23 cellular contexts compared by ENCODE assay signal in genomic region chr2:72996152-72996502, GRCh38.
"Had no signal": no experiment of that assay in that cellular context is flagged by ENCODE, and none has a peak within 500 bp of the region (broad histone marks: within the 10 kb centered on the region; RNA-seq: fewer than 3 reads in every experiment).

No MANE protein-coding gene starts in this region.

- H3K4me1 Mint-ChIP-seq: activated naive CD4-positive, alpha-beta T cell treated with anti-CD3 and anti-CD28 coated beads, Interleukin-2, amount 10 ng/mL, durations not matched to agents 7 days and 5 days; activated T-helper 17 cell treated with anti-CD3 and anti-CD28 coated beads, Interleukin-2, amount 50 U/mL, for 72 hours; immature natural killer cell; mesothelial cell of epicardium; nephron; stimulated activated naive CD8-positive, alpha-beta T cell treated with anti-CD3 and anti-CD28 coated beads, Interleukin-15, amount 100 ng/mL, for 72 hours had no signal

- H3K4me3 ChIP-seq: esophagus squamous epithelium, heart right ventricle, lung, prostate gland, skin epidermis, thoracic aorta had no signal

- H3K4me1 ChIP-seq: esophagus squamous epithelium, heart right ventricle, prostate gland had no signal

- H3K27me3 Mint-ChIP-seq: activated naive CD4-positive, alpha-beta T cell treated with anti-CD3 and anti-CD28 coated beads, Interleukin-2, amount 10 ng/mL, durations not matched to agents 7 days and 5 days; activated naive CD8-positive, alpha-beta T cell treated with anti-CD3 and anti-CD28 coated beads, Interleukin-2, amount 50 U/mL, for 24 hours; activated T-helper 17 cell treated with anti-CD3 and anti-CD28 coated beads, Interleukin-2, amount 50 U/mL, for 72 hours; dendritic cell treated with granulocyte-macrophage colony-stimulating factor and Interleukin-4, amounts not matched to agents 40 ng/mL and 50 ng/mL, for 4 days; stimulated activated naive CD8-positive, alpha-beta T cell treated with anti-CD3 and anti-CD28 coated beads, Interleukin-15, amount 100 ng/mL, for 72 hours had no signal

- H3K27ac Mint-ChIP-seq: activated naive CD4-positive, alpha-beta T cell treated with anti-CD3 and anti-CD28 coated beads, Interleukin-2, amount 10 ng/mL, durations not matched to agents 7 days and 5 days; activated naive CD8-positive, alpha-beta T cell treated with anti-CD3 and anti-CD28 coated beads, Interleukin-2, amount 50 U/mL, for 24 hours; activated T-helper 17 cell treated with anti-CD3 and anti-CD28 coated beads, Interleukin-2, amount 50 U/mL, for 72 hours; dendritic cell treated with granulocyte-macrophage colony-stimulating factor and Interleukin-4, amounts not matched to agents 40 ng/mL and 50 ng/mL, for 4 days; immature natural killer cell; mesothelial cell of epicardium had no signal

- ATAC-seq: activated naive CD8-positive, alpha-beta T cell treated with anti-CD3 and anti-CD28 coated beads, Interleukin-2, amount 50 U/mL, for 24 hours; activated T-helper 17 cell treated with anti-CD3 and anti-CD28 coated beads, Interleukin-2, amount 50 U/mL, for 72 hours; heart right ventricle; right cardiac atrium; stimulated activated naive CD8-positive, alpha-beta T cell treated with anti-CD3 and anti-CD28 coated beads, Interleukin-15, amount 100 ng/mL, for 72 hours had no signal

- H3K36me3 Mint-ChIP-seq: activated naive CD4-positive, alpha-beta T cell treated with anti-CD3 and anti-CD28 coated beads, Interleukin-2, amount 10 ng/mL, durations not matched to agents 7 days and 5 days; immature natural killer cell had no signal

- H3K4me3 Mint-ChIP-seq: activated naive CD4-positive, alpha-beta T cell treated with anti-CD3 and anti-CD28 coated beads, Interleukin-2, amount 10 ng/mL, durations not matched to agents 7 days and 5 days; activated naive CD8-positive, alpha-beta T cell treated with anti-CD3 and anti-CD28 coated beads, Interleukin-2, amount 50 U/mL, for 24 hours; activated T-helper 17 cell treated with anti-CD3 and anti-CD28 coated beads, Interleukin-2, amount 50 U/mL, for 72 hours; dendritic cell treated with granulocyte-macrophage colony-stimulating factor and Interleukin-4, amounts not matched to agents 40 ng/mL and 50 ng/mL, for 4 days; immature natural killer cell; mesothelial cell of epicardium; nephron; stimulated activated naive CD8-positive, alpha-beta T cell treated with anti-CD3 and anti-CD28 coated beads, Interleukin-15, amount 100 ng/mL, for 72 hours had no signal

- H3K9me3 Mint-ChIP-seq: activated naive CD4-positive, alpha-beta T cell treated with anti-CD3 and anti-CD28 coated beads, Interleukin-2, amount 10 ng/mL, durations not matched to agents 7 days and 5 days; activated naive CD8-positive, alpha-beta T cell treated with anti-CD3 and anti-CD28 coated beads, Interleukin-2, amount 50 U/mL, for 24 hours; activated T-helper 17 cell treated with anti-CD3 and anti-CD28 coated beads, Interleukin-2, amount 50 U/mL, for 72 hours; dendritic cell treated with granulocyte-macrophage colony-stimulating factor and Interleukin-4, amounts not matched to agents 40 ng/mL and 50 ng/mL, for 4 days; immature natural killer cell; mesothelial cell of epicardium; nephron; stimulated activated naive CD8-positive, alpha-beta T cell treated with anti-CD3 and anti-CD28 coated beads, Interleukin-15, amount 100 ng/mL, for 72 hours had no signal

- H3K36me3 ChIP-seq: prostate gland, thoracic aorta had no signal

- H3K27me3 ChIP-seq: esophagus squamous epithelium, heart right ventricle had no signal

- H3K27ac ChIP-seq: esophagus squamous epithelium, heart right ventricle, prostate gland, skin epidermis, thoracic aorta had no signal

- DNase-seq: activated CD4-positive, alpha-beta T cell treated with anti-CD3 and anti-CD28 coated beads for 1 hour; activated CD4-positive, alpha-beta T cell treated with anti-CD3 and anti-CD28 coated beads, Interleukin-2, amount 50 U/mL, for 4 hours; activated naive CD4-positive, alpha-beta T cell treated with anti-CD3 and anti-CD28 coated beads, Interleukin-2, amount 10 ng/mL, durations not matched to agents 7 days and 5 days; activated naive CD8-positive, alpha-beta T cell treated with anti-CD3 and anti-CD28 coated beads, Interleukin-2, amount 50 U/mL, for 24 hours; anterior cingulate cortex; effector memory CD4-positive, alpha-beta T cell; esophagus squamous epithelium; heart right ventricle; immature natural killer cell; right cardiac atrium; stimulated activated CD4-positive, alpha-beta T cell treated with anti-CD3 and anti-CD28 coated beads, Interleukin-15, amount 100 ng/mL, for 24 hours; stimulated activated CD4-positive, alpha-beta T cell treated with anti-CD3 and anti-CD28 coated beads, Interleukin-2, amount 100 ng/mL, for 48 hours; T-helper 1 cell; T1000 had no signal

- H3K9me3 ChIP-seq: esophagus squamous epithelium, heart right ventricle, prostate gland, thoracic aorta had no signal
